In genomic region chr2:125684256-125684655, GRCh38 we compare ENCODE assay signal across 15 cellular contexts.
"Had no signal": no experiment of that assay in that cellular context is flagged by ENCODE, and none has a peak within 500 bp of the region (broad histone marks: within the 10 kb centered on the region; RNA-seq: fewer than 3 reads in every experiment).

No MANE protein-coding gene starts in this region.

- DNase-seq: effector memory CD8-positive, alpha-beta T cell; gastrocnemius medialis; kidney glomerular epithelial cell; mucosa of descending colon; naive thymus-derived CD8-positive, alpha-beta T cell; retina; right lobe of liver; stimulated activated CD4-positive, alpha-beta T cell treated with anti-CD3 and anti-CD28 coated beads, Interleukin-4, amount 100 ng/mL, for 1 hour; stimulated activated CD8-positive, alpha-beta memory T cell treated with anti-CD3 and anti-CD28 coated beads, Interleukin-4, amount 100 ng/mL, for 48 hours; stimulated activated naive CD8-positive, alpha-beta T cell treated with anti-CD3 and anti-CD28 coated beads, Interleukin-15, Interleukin-2, amounts not matched to agents 100 U/mL and 50 U/mL, for 24 hours; tibial artery; upper lobe of left lung; uterus had no signal

- ATAC-seq: effector memory CD8-positive, alpha-beta T cell; gastrocnemius medialis; mucosa of descending colon; naive thymus-derived CD8-positive, alpha-beta T cell; psoas muscle; right lobe of liver; stimulated activated effector memory CD8-positive, alpha-beta T cell treated with anti-CD3 and anti-CD28 coated beads, Interleukin-12 subunit alpha, Interleukin-12 subunit beta, amount 100 ng/mL, for 72 hours; stimulated activated naive CD8-positive, alpha-beta T cell treated with anti-CD3 and anti-CD28 coated beads, Interleukin-15, Interleukin-2, amounts not matched to agents 100 U/mL and 50 U/mL, for 24 hours had no signal
